ENCODE assay signal across 1 cellular context in genomic region chr10:96577037-96577436, GRCh38.
TF ChIP-seq lines count a peak whose summit lies in the region.

No MANE protein-coding gene starts in this region.

TF ChIP-seq in GM12878, 131 proteins besides CTCF, POLR2A, EP300 and RAD21 (continued from another document):
- no peak for TF ChIP-seq SKIL (IDR thresholded peaks at IDR 0.05; ENCODE audit: low read depth, poor library complexity, severe bottlenecking)
- no peak for TF ChIP-seq NR2C1 (IDR thresholded peaks at IDR 0.05)
- TF ChIP-seq PAX8 (IDR thresholded peaks at IDR 0.05) = no peak
- no peak for TF ChIP-seq SPI1 (IDR thresholded peaks at IDR 0.05; ENCODE audit: borderline replicate concordance, insufficient read depth, low read depth, low read length)
- TF ChIP-seq IRF5 (IDR thresholded peaks at IDR 0.05; ENCODE audit: borderline replicate concordance) = no peak
- TF ChIP-seq EGR1 (IDR thresholded peaks at IDR 0.05; ENCODE audit: borderline replicate concordance in 1 of 2, low read depth in 2 of 2, low read length in 2 of 2) = no peak
- TF ChIP-seq BHLHE40 (IDR thresholded peaks at IDR 0.05; ENCODE audit: borderline replicate concordance in 1 of 2, low read depth in 2 of 2, low read length in 1 of 2) = no peak
- TF ChIP-seq NFXL1 (IDR thresholded peaks at IDR 0.05; ENCODE audit: borderline replicate concordance) = no peak
- no peak for TF ChIP-seq SIX5 (IDR thresholded peaks at IDR 0.05; ENCODE audit: low read depth, low read length, severe bottlenecking)
- TF ChIP-seq STAT1 (conservative IDR thresholded peaks at IDR 0.05) = no peak
- TF ChIP-seq RAD51 (IDR thresholded peaks at IDR 0.05) = no peak
- TF ChIP-seq HDGF (IDR thresholded peaks at IDR 0.05) = no peak
- no peak for TF ChIP-seq HCFC1 (IDR thresholded peaks at IDR 0.05; ENCODE audit: low read length)
- no peak for TF ChIP-seq NRF1 (conservative IDR thresholded peaks at IDR 0.05; ENCODE audit: low read depth, low read length)
- TF ChIP-seq IRF4 (IDR thresholded peaks at IDR 0.05; ENCODE audit: low read depth, low read length) = no peak
- no peak for TF ChIP-seq CUX1 (IDR thresholded peaks at IDR 0.05; ENCODE audit: insufficient replicate concordance, low read depth, low read length)
- TF ChIP-seq TAF1 (IDR thresholded peaks at IDR 0.05; ENCODE audit: borderline replicate concordance, low read depth, low read length) = no peak
